1 cellular context compared by ENCODE assay signal in the genomic region with DNA sequence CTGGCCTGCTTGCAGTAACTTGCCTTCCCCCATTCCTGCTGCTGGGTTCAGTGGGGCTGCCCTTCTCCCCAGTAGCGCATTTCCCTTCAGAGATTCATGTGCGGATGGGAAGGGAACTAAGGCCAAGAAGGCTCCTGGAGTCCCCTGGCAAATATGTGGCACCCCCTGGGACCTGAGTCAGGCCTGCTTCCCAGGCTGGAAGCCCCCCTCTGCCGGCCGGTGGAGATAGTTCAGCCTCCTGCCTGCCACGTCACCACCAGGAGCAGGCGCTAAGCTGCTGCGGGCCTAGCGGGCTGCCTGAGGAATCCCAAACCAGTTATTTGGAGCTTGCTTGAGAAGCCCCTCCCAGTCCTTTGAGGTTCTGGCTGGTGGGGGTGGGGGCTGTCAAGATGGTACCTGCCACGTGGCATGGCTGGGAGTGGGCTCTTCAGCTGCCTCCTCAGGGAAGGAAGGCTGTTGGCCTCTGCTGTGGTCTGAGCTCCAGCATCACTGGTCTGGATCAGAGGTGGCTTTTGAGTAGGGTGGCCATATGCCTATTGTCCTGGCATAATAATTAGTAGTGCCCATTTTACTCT.
TF ChIP-seq lines count a peak whose summit lies in the region.

No MANE protein-coding gene starts in this region.

TF ChIP-seq in HepG2, 621 proteins besides CTCF, POLR2A, EP300 and RAD21 (continued from another document):
- TF ChIP-seq, protein P1, sequence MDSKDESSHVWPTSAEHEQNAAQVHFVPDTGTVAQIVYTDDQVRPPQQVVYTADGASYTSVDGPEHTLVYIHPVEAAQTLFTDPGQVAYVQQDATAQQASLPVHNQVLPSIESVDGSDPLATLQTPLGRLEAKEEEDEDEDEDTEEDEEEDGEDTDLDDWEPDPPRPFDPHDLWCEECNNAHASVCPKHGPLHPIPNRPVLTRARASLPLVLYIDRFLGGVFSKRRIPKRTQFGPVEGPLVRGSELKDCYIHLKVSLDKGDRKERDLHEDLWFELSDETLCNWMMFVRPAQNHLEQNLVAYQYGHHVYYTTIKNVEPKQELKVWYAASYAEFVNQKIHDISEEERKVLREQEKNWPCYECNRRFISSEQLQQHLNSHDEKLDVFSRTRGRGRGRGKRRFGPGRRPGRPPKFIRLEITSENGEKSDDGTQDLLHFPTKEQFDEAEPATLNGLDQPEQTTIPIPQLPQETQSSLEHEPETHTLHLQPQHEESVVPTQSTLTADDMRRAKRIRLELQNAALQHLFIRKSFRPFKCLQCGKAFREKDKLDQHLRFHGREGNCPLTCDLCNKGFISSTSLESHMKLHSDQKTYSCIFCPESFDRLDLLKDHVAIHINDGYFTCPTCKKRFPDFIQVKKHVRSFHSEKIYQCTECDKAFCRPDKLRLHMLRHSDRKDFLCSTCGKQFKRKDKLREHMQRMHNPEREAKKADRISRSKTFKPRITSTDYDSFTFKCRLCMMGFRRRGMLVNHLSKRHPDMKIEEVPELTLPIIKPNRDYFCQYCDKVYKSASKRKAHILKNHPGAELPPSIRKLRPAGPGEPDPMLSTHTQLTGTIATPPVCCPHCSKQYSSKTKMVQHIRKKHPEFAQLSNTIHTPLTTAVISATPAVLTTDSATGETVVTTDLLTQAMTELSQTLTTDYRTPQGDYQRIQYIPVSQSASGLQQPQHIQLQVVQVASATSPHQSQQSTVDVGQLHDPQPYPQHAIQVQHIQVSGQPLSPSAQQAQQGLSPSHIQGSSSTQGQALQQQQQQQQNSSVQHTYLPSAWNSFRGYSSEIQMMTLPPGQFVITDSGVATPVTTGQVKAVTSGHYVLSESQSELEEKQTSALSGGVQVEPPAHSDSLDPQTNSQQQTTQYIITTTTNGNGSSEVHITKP (CRISPR knock-in tag; IDR thresholded peaks at IDR 0.05; ENCODE audit: low read depth): peak; percentile 33; the same call in 1 of the 2 replicates
- 0 out of 2 replicates have a peak, but pooled peaks have one; percentile 18 for TF ChIP-seq ARNT2 (CRISPR knock-in tag; IDR thresholded peaks at IDR 0.05; ENCODE audit: low read depth)
- TF ChIP-seq ZNF790 (CRISPR knock-in tag; IDR thresholded peaks at IDR 0.05; ENCODE audit: borderline replicate concordance): peak; percentile 81; the same call in 1 of the 2 replicates
- TF ChIP-seq MEF2D (CRISPR knock-in tag; IDR thresholded peaks at IDR 0.05): 0 out of 2 replicates have a peak, but pooled peaks have one; percentile 24
- 0 out of 2 replicates have a peak, but pooled peaks have one; percentile 27 for TF ChIP-seq ETV6 (CRISPR knock-in tag; conservative IDR thresholded peaks at IDR 0.05)
- TF ChIP-seq, protein P2, sequence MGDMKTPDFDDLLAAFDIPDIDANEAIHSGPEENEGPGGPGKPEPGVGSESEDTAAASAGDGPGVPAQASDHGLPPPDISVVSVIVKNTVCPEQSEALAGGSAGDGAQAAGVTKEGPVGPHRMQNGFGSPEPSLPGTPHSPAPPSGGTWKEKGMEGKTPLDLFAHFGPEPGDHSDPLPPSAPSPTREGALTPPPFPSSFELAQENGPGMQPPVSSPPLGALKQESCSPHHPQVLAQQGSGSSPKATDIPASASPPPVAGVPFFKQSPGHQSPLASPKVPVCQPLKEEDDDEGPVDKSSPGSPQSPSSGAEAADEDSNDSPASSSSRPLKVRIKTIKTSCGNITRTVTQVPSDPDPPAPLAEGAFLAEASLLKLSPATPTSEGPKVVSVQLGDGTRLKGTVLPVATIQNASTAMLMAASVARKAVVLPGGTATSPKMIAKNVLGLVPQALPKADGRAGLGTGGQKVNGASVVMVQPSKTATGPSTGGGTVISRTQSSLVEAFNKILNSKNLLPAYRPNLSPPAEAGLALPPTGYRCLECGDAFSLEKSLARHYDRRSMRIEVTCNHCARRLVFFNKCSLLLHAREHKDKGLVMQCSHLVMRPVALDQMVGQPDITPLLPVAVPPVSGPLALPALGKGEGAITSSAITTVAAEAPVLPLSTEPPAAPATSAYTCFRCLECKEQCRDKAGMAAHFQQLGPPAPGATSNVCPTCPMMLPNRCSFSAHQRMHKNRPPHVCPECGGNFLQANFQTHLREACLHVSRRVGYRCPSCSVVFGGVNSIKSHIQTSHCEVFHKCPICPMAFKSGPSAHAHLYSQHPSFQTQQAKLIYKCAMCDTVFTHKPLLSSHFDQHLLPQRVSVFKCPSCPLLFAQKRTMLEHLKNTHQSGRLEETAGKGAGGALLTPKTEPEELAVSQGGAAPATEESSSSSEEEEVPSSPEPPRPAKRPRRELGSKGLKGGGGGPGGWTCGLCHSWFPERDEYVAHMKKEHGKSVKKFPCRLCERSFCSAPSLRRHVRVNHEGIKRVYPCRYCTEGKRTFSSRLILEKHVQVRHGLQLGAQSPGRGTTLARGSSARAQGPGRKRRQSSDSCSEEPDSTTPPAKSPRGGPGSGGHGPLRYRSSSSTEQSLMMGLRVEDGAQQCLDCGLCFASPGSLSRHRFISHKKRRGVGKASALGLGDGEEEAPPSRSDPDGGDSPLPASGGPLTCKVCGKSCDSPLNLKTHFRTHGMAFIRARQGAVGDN (CRISPR knock-in tag; IDR thresholded peaks at IDR 0.05): peak; percentile 86
- TF ChIP-seq ZFX (CRISPR knock-in tag; IDR thresholded peaks at IDR 0.05; ENCODE audit: low read depth): peak; percentile 80
- TF ChIP-seq, protein P3, sequence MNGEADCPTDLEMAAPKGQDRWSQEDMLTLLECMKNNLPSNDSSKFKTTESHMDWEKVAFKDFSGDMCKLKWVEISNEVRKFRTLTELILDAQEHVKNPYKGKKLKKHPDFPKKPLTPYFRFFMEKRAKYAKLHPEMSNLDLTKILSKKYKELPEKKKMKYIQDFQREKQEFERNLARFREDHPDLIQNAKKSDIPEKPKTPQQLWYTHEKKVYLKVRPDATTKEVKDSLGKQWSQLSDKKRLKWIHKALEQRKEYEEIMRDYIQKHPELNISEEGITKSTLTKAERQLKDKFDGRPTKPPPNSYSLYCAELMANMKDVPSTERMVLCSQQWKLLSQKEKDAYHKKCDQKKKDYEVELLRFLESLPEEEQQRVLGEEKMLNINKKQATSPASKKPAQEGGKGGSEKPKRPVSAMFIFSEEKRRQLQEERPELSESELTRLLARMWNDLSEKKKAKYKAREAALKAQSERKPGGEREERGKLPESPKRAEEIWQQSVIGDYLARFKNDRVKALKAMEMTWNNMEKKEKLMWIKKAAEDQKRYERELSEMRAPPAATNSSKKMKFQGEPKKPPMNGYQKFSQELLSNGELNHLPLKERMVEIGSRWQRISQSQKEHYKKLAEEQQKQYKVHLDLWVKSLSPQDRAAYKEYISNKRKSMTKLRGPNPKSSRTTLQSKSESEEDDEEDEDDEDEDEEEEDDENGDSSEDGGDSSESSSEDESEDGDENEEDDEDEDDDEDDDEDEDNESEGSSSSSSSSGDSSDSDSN (CRISPR knock-in tag; IDR thresholded peaks at IDR 0.05): peak; percentile 47; the same call in 1 of the 2 replicates
- 0 out of 2 replicates have a peak, but pooled peaks have one; percentile 38 for TF ChIP-seq DMAP1 (CRISPR knock-in tag; IDR thresholded peaks at IDR 0.05)
- no peak for TF ChIP-seq MAFF (IDR thresholded peaks at IDR 0.05; ENCODE audit: low read depth, low read length)
- TF ChIP-seq HMG20A (CRISPR knock-in tag; IDR thresholded peaks at IDR 0.05; ENCODE audit: borderline replicate concordance): no peak
- TF ChIP-seq U2AF1 (optimal IDR thresholded peaks at IDR 0.05; ENCODE audit: low read depth, low read length): peak; percentile 54
- no peak for TF ChIP-seq SP2 (CRISPR knock-in tag; IDR thresholded peaks at IDR 0.05)
- TF ChIP-seq, protein P4, sequence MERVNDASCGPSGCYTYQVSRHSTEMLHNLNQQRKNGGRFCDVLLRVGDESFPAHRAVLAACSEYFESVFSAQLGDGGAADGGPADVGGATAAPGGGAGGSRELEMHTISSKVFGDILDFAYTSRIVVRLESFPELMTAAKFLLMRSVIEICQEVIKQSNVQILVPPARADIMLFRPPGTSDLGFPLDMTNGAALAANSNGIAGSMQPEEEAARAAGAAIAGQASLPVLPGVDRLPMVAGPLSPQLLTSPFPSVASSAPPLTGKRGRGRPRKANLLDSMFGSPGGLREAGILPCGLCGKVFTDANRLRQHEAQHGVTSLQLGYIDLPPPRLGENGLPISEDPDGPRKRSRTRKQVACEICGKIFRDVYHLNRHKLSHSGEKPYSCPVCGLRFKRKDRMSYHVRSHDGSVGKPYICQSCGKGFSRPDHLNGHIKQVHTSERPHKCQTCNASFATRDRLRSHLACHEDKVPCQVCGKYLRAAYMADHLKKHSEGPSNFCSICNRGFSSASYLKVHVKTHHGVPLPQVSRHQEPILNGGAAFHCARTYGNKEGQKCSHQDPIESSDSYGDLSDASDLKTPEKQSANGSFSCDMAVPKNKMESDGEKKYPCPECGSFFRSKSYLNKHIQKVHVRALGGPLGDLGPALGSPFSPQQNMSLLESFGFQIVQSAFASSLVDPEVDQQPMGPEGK (CRISPR knock-in tag; IDR thresholded peaks at IDR 0.05): peak; percentile 24; the same call in 1 of the 2 replicates
- TF ChIP-seq ZNF761 (CRISPR knock-in tag; conservative IDR thresholded peaks at IDR 0.05): no peak
- TF ChIP-seq ZNF460 (CRISPR knock-in tag; IDR thresholded peaks at IDR 0.05; ENCODE audit: borderline replicate concordance): no peak
- TF ChIP-seq, protein P5, sequence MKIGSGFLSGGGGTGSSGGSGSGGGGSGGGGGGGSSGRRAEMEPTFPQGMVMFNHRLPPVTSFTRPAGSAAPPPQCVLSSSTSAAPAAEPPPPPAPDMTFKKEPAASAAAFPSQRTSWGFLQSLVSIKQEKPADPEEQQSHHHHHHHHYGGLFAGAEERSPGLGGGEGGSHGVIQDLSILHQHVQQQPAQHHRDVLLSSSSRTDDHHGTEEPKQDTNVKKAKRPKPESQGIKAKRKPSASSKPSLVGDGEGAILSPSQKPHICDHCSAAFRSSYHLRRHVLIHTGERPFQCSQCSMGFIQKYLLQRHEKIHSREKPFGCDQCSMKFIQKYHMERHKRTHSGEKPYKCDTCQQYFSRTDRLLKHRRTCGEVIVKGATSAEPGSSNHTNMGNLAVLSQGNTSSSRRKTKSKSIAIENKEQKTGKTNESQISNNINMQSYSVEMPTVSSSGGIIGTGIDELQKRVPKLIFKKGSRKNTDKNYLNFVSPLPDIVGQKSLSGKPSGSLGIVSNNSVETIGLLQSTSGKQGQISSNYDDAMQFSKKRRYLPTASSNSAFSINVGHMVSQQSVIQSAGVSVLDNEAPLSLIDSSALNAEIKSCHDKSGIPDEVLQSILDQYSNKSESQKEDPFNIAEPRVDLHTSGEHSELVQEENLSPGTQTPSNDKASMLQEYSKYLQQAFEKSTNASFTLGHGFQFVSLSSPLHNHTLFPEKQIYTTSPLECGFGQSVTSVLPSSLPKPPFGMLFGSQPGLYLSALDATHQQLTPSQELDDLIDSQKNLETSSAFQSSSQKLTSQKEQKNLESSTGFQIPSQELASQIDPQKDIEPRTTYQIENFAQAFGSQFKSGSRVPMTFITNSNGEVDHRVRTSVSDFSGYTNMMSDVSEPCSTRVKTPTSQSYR (CRISPR knock-in tag; IDR thresholded peaks at IDR 0.05; ENCODE audit: borderline replicate concordance): 0 out of 2 replicates have a peak, but pooled peaks have one; percentile 14
- no peak for TF ChIP-seq SP140L (CRISPR knock-in tag; IDR thresholded peaks at IDR 0.05; ENCODE audit: borderline replicate concordance)
- TF ChIP-seq RBFOX2 (IDR thresholded peaks at IDR 0.05; ENCODE audit: low read depth, low read length): peak; percentile 32; the same call in 1 of the 2 replicates
- no peak for TF ChIP-seq TARDBP (CRISPR knock-in tag; IDR thresholded peaks at IDR 0.05)
